Comparison of ENCODE assay signal across 16 cellular contexts in genomic region chr5:59055745-59056448, GRCh38.
"Had no signal": no experiment of that assay in that cellular context is flagged by ENCODE, and none has a peak within 500 bp of the region (broad histone marks: within the 10 kb centered on the region; RNA-seq: fewer than 3 reads in every experiment).

No MANE protein-coding gene starts in this region.

- ATAC-seq: heart left ventricle; naive thymus-derived CD4-positive, alpha-beta T cell; right lobe of liver; stimulated activated memory B cell treated with anti-CD40 and anti-IgM and Interleukin-4, amounts not matched to agents 10 μg/mL and 1 μg/mL and 100 μg/mL, for 72 hours; upper lobe of right lung had no signal

- H3K4me1 ChIP-seq: heart left ventricle, psoas muscle, right lobe of liver, tibial artery, upper lobe of right lung, vagina had no signal

- H3K36me3 ChIP-seq: right lobe of liver, tibial artery, upper lobe of right lung, vagina had no signal

- H3K4me3 ChIP-seq: heart left ventricle, psoas muscle, right lobe of liver, tibial artery, upper lobe of right lung, vagina had no signal

- H3K27ac ChIP-seq: heart left ventricle, psoas muscle, right lobe of liver, tibial artery, upper lobe of right lung, vagina had no signal

- DNase-seq: dermis blood vessel endothelial cell; heart left ventricle; hippocampal formation; kidney glomerular epithelial cell; naive thymus-derived CD4-positive, alpha-beta T cell; nephron progenitor cell; psoas muscle; retina; right lobe of liver; stimulated activated CD4-positive, alpha-beta T cell treated with anti-CD3 and anti-CD28 coated beads, Interleukin-4, amount 100 ng/mL, for 24 hours; tibial artery; upper lobe of right lung had no signal

- H3K27me3 ChIP-seq: heart left ventricle, right lobe of liver, tibial artery, upper lobe of right lung, vagina had no signal

- H3K9me3 ChIP-seq: psoas muscle, right lobe of liver, tibial artery, upper lobe of right lung, vagina had no signal

- FAIRE-seq: frontal cortex, islet of Langerhans had no signal
